Comparison of ENCODE assay signal across 9 cellular contexts in the genomic region with DNA sequence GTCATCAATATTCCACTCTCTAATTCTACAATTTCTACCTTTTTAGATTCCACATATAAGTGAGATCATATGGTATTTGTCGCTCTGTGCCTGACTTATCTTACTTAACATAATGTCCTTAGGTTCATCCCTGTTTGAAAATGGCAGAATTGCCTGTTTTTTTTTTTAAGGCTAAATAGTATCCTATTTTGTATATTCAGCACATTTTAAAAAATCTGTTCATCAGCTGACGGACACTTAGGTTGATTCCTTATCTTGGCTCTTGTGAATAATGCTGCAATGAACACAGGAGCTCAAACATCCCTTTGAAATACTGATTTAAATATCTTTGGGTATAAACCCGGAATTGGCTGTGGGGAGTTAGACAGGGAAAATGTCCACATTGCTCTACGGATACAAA.
"Had no signal": no experiment of that assay in that cellular context is flagged by ENCODE, and none has a peak within 500 bp of the region (broad histone marks: within the 10 kb centered on the region; RNA-seq: fewer than 3 reads in every experiment).

No MANE protein-coding gene starts in this region.

- H3K27ac Mint-ChIP-seq: HFFc6, IgD-negative memory B cell had no signal

- H2AFZ ChIP-seq: GM23248 had no signal

- DNase-seq: GM23248, GOT3, H7, HFFc6, KG1 had no signal

- H3K36me3 ChIP-seq: HAP-1 had no signal

- H3K4me3 Mint-ChIP-seq: HFFc6, IgD-negative memory B cell had no signal

- H3K9ac ChIP-seq: GM23248 had no signal

- H3K4me1 ChIP-seq: HAP-1 had no signal

- H3K9me3 Mint-ChIP-seq: HFFc6, IgD-negative memory B cell had no signal

- H3K27ac ChIP-seq: GM23248, HL-60 had no signal

- H3K9me3 ChIP-seq: HAP-1 had no signal

- H3K4me3 ChIP-seq: GM23248, HAP-1 had no signal

- H3K36me3 Mint-ChIP-seq: IgD-negative memory B cell had no signal

- ATAC-seq: HCT116 had no signal

- H3K4me1 Mint-ChIP-seq: IgD-negative memory B cell had no signal
